1 cellular context compared by ENCODE assay signal in the genomic region with DNA sequence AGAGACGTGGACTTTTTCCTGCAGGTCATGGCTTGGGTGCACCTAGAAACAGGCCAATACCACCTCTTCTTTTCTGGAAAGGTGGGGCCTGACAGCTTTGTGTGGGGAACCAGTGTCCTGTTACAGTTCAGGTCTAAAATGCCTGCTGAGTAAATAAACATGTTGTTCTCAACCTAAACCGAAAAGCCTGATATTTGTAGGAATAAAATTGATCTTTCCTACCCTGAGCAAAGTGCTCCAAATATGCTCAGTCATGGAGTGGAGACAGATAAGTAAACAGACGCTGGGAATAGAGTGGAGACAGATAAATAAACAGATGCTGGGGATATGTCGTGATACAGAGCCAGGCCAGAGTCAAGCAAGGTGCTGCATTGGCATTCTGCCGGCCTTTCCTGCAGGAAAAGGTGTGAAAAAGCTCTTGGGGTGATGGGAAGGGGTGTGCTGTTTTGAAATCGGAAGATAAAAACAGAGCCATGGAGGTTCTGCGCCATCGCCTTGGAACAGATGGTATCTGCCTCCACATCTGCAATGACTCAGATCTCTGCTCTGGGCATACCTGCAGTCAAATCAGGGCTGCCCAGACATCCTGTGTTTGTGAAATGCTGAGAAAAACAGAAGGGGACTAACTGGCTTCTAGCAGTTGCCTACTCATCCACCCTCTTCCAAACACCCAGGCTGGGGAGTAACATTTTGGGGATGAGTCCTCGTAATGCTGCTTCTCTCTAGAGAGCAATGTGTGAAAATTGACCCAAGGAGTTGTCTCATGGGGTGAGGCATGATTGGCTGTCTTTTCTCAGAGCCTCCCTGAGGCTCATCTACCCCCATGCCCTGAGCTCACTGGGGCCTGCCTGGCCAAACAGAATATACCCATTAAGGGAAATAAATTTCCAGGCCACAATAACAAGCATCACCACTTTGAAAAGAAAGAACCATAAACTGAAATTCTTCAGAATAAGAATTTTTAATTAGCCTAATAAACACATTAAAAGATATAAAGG.
TF ChIP-seq lines count a peak whose summit lies in the region.

No MANE protein-coding gene starts in this region.

TF ChIP-seq in HepG2, 621 proteins besides CTCF, POLR2A, EP300 and RAD21 (continued from another document and continues in another):
- TF ChIP-seq ZNF280D (CRISPR knock-in tag; IDR thresholded peaks at IDR 0.05), result no peak
- TF ChIP-seq RXRB (CRISPR knock-in tag; IDR thresholded peaks at IDR 0.05; ENCODE audit: borderline replicate concordance), result no peak
- no peak for TF ChIP-seq THYN1 (CRISPR knock-in tag; IDR thresholded peaks at IDR 0.05; ENCODE audit: borderline replicate concordance, low read depth)
- TF ChIP-seq SRSF4 (IDR thresholded peaks at IDR 0.05; ENCODE audit: low read depth, low read length, poor library complexity, severe bottlenecking), result no peak
- TF ChIP-seq HNRNPUL1 (IDR thresholded peaks at IDR 0.05; ENCODE audit: low read depth, low read length), result no peak
- TF ChIP-seq, protein P1, sequence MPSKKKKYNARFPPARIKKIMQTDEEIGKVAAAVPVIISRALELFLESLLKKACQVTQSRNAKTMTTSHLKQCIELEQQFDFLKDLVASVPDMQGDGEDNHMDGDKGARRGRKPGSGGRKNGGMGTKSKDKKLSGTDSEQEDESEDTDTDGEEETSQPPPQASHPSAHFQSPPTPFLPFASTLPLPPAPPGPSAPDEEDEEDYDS (CRISPR knock-in tag; IDR thresholded peaks at IDR 0.05), result no peak
- no peak for TF ChIP-seq ZNF589 (CRISPR knock-in tag; conservative IDR thresholded peaks at IDR 0.05)
- no peak for TF ChIP-seq MTA3 (CRISPR knock-in tag; IDR thresholded peaks at IDR 0.05)
- TF ChIP-seq PRDM10 (CRISPR knock-in tag; IDR thresholded peaks at IDR 0.05; ENCODE audit: low read depth), result peak; percentile 33; the same call in 1 of the 2 replicates
- no peak for TF ChIP-seq PAF1 (CRISPR knock-in tag; IDR thresholded peaks at IDR 0.05)
- no peak for TF ChIP-seq SYNCRIP (IDR thresholded peaks at IDR 0.05; ENCODE audit: insufficient read depth, low read depth, low read length)
- no peak for TF ChIP-seq ZNF720 (CRISPR knock-in tag; IDR thresholded peaks at IDR 0.05)
- TF ChIP-seq EEA1 (CRISPR knock-in tag; IDR thresholded peaks at IDR 0.05; ENCODE audit: borderline replicate concordance), result no peak
- TF ChIP-seq MAFK (conservative IDR thresholded peaks at IDR 0.05 in 1 of 2, IDR thresholded peaks at IDR 0.05 in 1 of 2; ENCODE audit: low read length in 2 of 2), result peak; percentile 14 to 63; a peak in 3 of 4 replicates
- no peak for TF ChIP-seq THAP9 (CRISPR knock-in tag; IDR thresholded peaks at IDR 0.05; ENCODE audit: borderline replicate concordance)
- TF ChIP-seq ELF3 (CRISPR knock-in tag; IDR thresholded peaks at IDR 0.05), result no peak
- TF ChIP-seq ZNF235 (CRISPR knock-in tag; IDR thresholded peaks at IDR 0.05; ENCODE audit: borderline replicate concordance), result no peak
- no peak for TF ChIP-seq FIP1L1 (IDR thresholded peaks at IDR 0.05; ENCODE audit: borderline replicate concordance, insufficient read depth, low read depth, low read length)
- no peak for TF ChIP-seq ZFP1 (CRISPR knock-in tag; IDR thresholded peaks at IDR 0.05)
- peak; percentile 34; the same call in 1 of the 2 replicates for TF ChIP-seq ZHX2 (IDR thresholded peaks at IDR 0.05; ENCODE audit: low read depth)
- TF ChIP-seq ZHX2 (CRISPR knock-in tag; IDR thresholded peaks at IDR 0.05; ENCODE audit: borderline replicate concordance), result no peak
- no peak for TF ChIP-seq LCORL (IDR thresholded peaks at IDR 0.05)
- TF ChIP-seq LCORL (CRISPR knock-in tag; IDR thresholded peaks at IDR 0.05), result 0 out of 2 replicates have a peak, but pooled peaks have one; percentile 30
- TF ChIP-seq HMG20A (CRISPR knock-in tag; IDR thresholded peaks at IDR 0.05; ENCODE audit: borderline replicate concordance), result no peak
- no peak for TF ChIP-seq TARDBP (CRISPR knock-in tag; IDR thresholded peaks at IDR 0.05)
- TF ChIP-seq TSC22D2 (CRISPR knock-in tag; IDR thresholded peaks at IDR 0.05; ENCODE audit: borderline replicate concordance), result no peak
- no peak for TF ChIP-seq ZXDC (CRISPR knock-in tag; IDR thresholded peaks at IDR 0.05)
- TF ChIP-seq GPBP1L1 (CRISPR knock-in tag; IDR thresholded peaks at IDR 0.05), result no peak
- TF ChIP-seq NRL (CRISPR knock-in tag; IDR thresholded peaks at IDR 0.05; ENCODE audit: borderline replicate concordance), result no peak
- no peak for TF ChIP-seq SIN3B (IDR thresholded peaks at IDR 0.05; ENCODE audit: low read length)
- TF ChIP-seq SALL2 (CRISPR knock-in tag; IDR thresholded peaks at IDR 0.05), result no peak
- no peak for TF ChIP-seq MTF1 (CRISPR knock-in tag; IDR thresholded peaks at IDR 0.05)
